ENCODE assay signal across 14 cellular contexts in genomic region chr13:95258619-95259194, GRCh38. TPM values are rescaled to one million over a fixed set of nuclear protein-coding genes. Genes with fewer than 3 reads are reported as not detected.
DNase-seq lines count a peak whose midpoint lies in the region; ATAC-seq, FAIRE-seq and TF ChIP-seq lines count a peak whose summit lies in the region.
"Had no signal": no experiment of that assay in that cellular context is flagged by ENCODE, and none has a peak within 500 bp of the region (broad histone marks: within the 10 kb centered on the region; RNA-seq: fewer than 3 reads in every experiment).

No MANE protein-coding gene starts in this region.

- H3K79me2 ChIP-seq in HepG2 (ENCODE audit: insufficient read depth, low read length) = no peaks in the 10 kb centered on the region

- in situ Hi-C loops in HepG2 (cut with HindIII; ENCODE audit: extremely low pct_ligation_motif_present, low pct_unique_long_range_greater_than_20kb) = no loop called here

- TF ChIP-seq POLR2A in HepG2 (IDR thresholded peaks at IDR 0.05; ENCODE audit: insufficient read depth in 1 of 2, low read depth in 2 of 2, low read length in 2 of 2) = no peak

- POLR2A ChIA-PET in HepG2 (lab: Yijun Ruan, JAX) = no interaction called here

- WGBS in HepG2 (ENCODE audit: low lambda C conversion rate) = 20% methylated on average over 8 of the region's 9 CpGs

- BruUV-seq in HepG2 (replicated peaks; lab: Mats Ljungman, UMichigan) = no TSS peak

- no peaks in the 10 kb centered on the region for H3K27me3 ChIP-seq in HepG2 (ENCODE audit: control insufficient read depth in 1 of 2, insufficient read depth in 2 of 2, low read length in 2 of 2)
- H3K27me3 ChIP-seq: BLaER1 treated with 17β-estradiol and CSF1 and Interleukin-3, amounts not matched to agents 10 nM and 100 nM had no signal

- TF ChIP-seq CTCF in HepG2 (CRISPR knock-in tag; IDR thresholded peaks at IDR 0.05) = no peak

- H3K4me1 ChIP-seq in HepG2 (ENCODE audit: insufficient read depth, low read length) = peaks cover 74% of the 10 kb centered on the region

- no peak for TF ChIP-seq RAD21 in HepG2 (CRISPR knock-in tag; IDR thresholded peaks at IDR 0.05)

- no peak overlapping the region for H3K9ac ChIP-seq in HepG2 (ENCODE audit: insufficient read depth, low read depth, low read length)
- H3K9ac ChIP-seq: BLaER1 treated with 17β-estradiol and CSF1 and Interleukin-3, amounts not matched to agents 10 nM and 100 nM had no signal

- TF ChIP-seq EP300 in HepG2 (IDR thresholded peaks at IDR 0.05; ENCODE audit: low read depth in 2 of 2, low read length in 2 of 2) (peak in 1 of 2 experiments; percentile 49; a peak in 1 of 4 replicates), HepG2 (CRISPR knock-in tag; IDR thresholded peaks at IDR 0.05; ENCODE audit: borderline replicate concordance) (no peak)

- H2AFZ ChIP-seq in HepG2 (ENCODE audit: low read length) = no peak overlapping the region

- H3K4me3 ChIP-seq in HepG2 (replicated peaks in 1 of 3; ENCODE audit: insufficient read depth in 1 of 3, low read depth in 2 of 3, low read length in 3 of 3) = no peak overlapping the region
- H3K4me3 ChIP-seq: BLaER1 treated with 17β-estradiol and CSF1 and Interleukin-3, amounts not matched to agents 10 nM and 100 nM had no signal

- H3K36me3 ChIP-seq in HepG2 (replicated peaks in 1 of 2; ENCODE audit: control insufficient read depth in 1 of 2, insufficient read depth in 2 of 2, low read length in 2 of 2) = no peaks in the 10 kb centered on the region; a peak in 1 of 5 replicates

- intact Hi-C loops in HepG2 (cut with micrococcal nuclease; ENCODE audit: unreplicated experiment) = loop anchor here (5.0 kb wide), 1 partner anchor 39 kb away; no protein-coding TSS in a partner anchor

- peak overlapping the region; percentile 52 for H3K27ac ChIP-seq in HepG2 (ENCODE audit: extremely low read length, insufficient read depth, low read length)
- H3K27ac ChIP-seq: BLaER1 treated with 17β-estradiol and CSF1 and Interleukin-3, amounts not matched to agents 10 nM and 100 nM had no signal

- DNase-seq in HepG2 (ENCODE audit: low spot score) = peak; percentile 81
- no peak for DNase-seq in stimulated activated CD4-positive, alpha-beta T cell treated with anti-CD3 and anti-CD28 coated beads, Interleukin-15, amount 100 ng/mL, for 24 hours
- DNase-seq in NCI-H1105 treated with DMSO at 0.1 percent for 48 hours (lab: John Stamatoyannopoulos, UW) = no peak
- DNase-seq in activated CD4-positive, CD25-positive, alpha-beta regulatory T cell (lab: John Stamatoyannopoulos, UW) = no peak
- no peak for DNase-seq in hypothalamus (lab: John Stamatoyannopoulos, UW)
- DNase-seq: erythroblast; GF-D8; MM.1S; NCI-H446 treated with DMSO at 0.1 percent for 48 hours; stimulated activated CD4-positive, alpha-beta T cell treated with anti-CD3 and anti-CD28 coated beads, Interleukin-2, amount 100 ng/mL, for 48 hours had no signal

- peak; percentile 64 for FAIRE-seq in HepG2 (lab: Jason Lieb, UNC)

- H3K9me3 ChIP-seq in HepG2 (ENCODE audit: low read length) = no peaks in the 10 kb centered on the region

- H4K20me1 ChIP-seq in HepG2 (ENCODE audit: insufficient read depth, low read length) = no peaks in the 10 kb centered on the region

- ATAC-seq in GM18907 (IDR thresholded peaks at IDR 0.05; ENCODE audit: unreplicated experiment) = peak; percentile 78
- peak; percentile 49 for ATAC-seq in GM21786 (IDR thresholded peaks at IDR 0.05; ENCODE audit: unreplicated experiment)
- ATAC-seq in HG03378 (IDR thresholded peaks at IDR 0.05; ENCODE audit: unreplicated experiment) = peak; percentile 69
- ATAC-seq in HepG2 = peak; percentile 97

- peak overlapping the region; percentile 41 for H3K4me2 ChIP-seq in HepG2 (ENCODE audit: low read depth, low read length)
- H3K4me2 ChIP-seq: BLaER1 treated with 17β-estradiol and CSF1 and Interleukin-3, amounts not matched to agents 10 nM and 100 nM had no signal

- CTCF ChIA-PET in HepG2 (lab: Yijun Ruan, JAX; ENCODE audit: low intra/inter-chr PET ratio, low total read pairs) = no interaction called here

TF ChIP-seq in HepG2, 621 proteins besides CTCF, POLR2A, EP300 and RAD21 (continues in another document):
- TF ChIP-seq SOX6 (IDR thresholded peaks at IDR 0.05) = no peak
- TF ChIP-seq SOX6 (CRISPR knock-in tag; IDR thresholded peaks at IDR 0.05) = peak; percentile 14; the same call in 1 of the 2 replicates
- 0 out of 2 replicates have a peak, but pooled peaks have one; percentile 15 for TF ChIP-seq PPARG (CRISPR knock-in tag; conservative IDR thresholded peaks at IDR 0.05)
- TF ChIP-seq ZFY (CRISPR knock-in tag; IDR thresholded peaks at IDR 0.05) = 0 out of 2 replicates have a peak, but pooled peaks have one; percentile 0
- TF ChIP-seq ARID5B (CRISPR knock-in tag; IDR thresholded peaks at IDR 0.05) = 0 out of 2 replicates have a peak, but pooled peaks have one; percentile 17
- peak; percentile 48; the same call in 1 of the 2 replicates for TF ChIP-seq POLR2G (IDR thresholded peaks at IDR 0.05; ENCODE audit: low read depth, low read length)
- TF ChIP-seq ZNF24 (IDR thresholded peaks at IDR 0.05) = 0 out of 2 replicates have a peak, but pooled peaks have one; percentile 55
- TF ChIP-seq SOX5 (CRISPR knock-in tag; IDR thresholded peaks at IDR 0.05; ENCODE audit: borderline replicate concordance) = peak; percentile 25; the same call in 1 of the 2 replicates
- peak; percentile 63 for TF ChIP-seq HNRNPUL1 (IDR thresholded peaks at IDR 0.05; ENCODE audit: low read depth, low read length)
- no peak for TF ChIP-seq ZNF432 (CRISPR knock-in tag; IDR thresholded peaks at IDR 0.05; ENCODE audit: borderline replicate concordance)

RNA-seq across cellular contexts. Expression of gene ABCC4, which starts 42.5 kb away (rescaled TPM):
- total RNA-seq in HepG2 (2016; rRNA removed; fragmentation: Illumina TruSeq; extraction: Trizol) = 9.6 and 11.3 TPM in 2 replicates
- 9.6 and 10.4 TPM in 2 replicates for total RNA-seq in HepG2 (2016; cell fraction: cytosol; rRNA removed; fragmentation: Illumina TruSeq; extraction: Trizol; ENCODE audit: low read depth)
- 9.5 and 11.1 TPM in 2 replicates for total RNA-seq in HepG2 (2016; cell fraction: insoluble cytoplasmic fraction; rRNA removed; fragmentation: Illumina TruSeq; extraction: Trizol)
- total RNA-seq in HepG2 (2016; cell fraction: membrane; rRNA removed; fragmentation: Illumina TruSeq; extraction: Trizol) = 8.4 and 8.8 TPM in 2 replicates
- total RNA-seq in HepG2 (2016; cell fraction: nucleus; rRNA removed; fragmentation: Illumina TruSeq; extraction: Trizol) = 13.9 and 19.2 TPM in 2 replicates
- 3.2 and 4.2 TPM in 2 replicates for polyA plus RNA-seq in HepG2 (2011; rRNA removed)
- 2.3 and 3.0 TPM in 2 replicates for polyA plus RNA-seq in HepG2 (2011; cell fraction: cytosol; rRNA removed)
- polyA plus RNA-seq in HepG2 (2011; cell fraction: nucleus; rRNA removed) = 2.0 and 2.6 TPM in 2 replicates
- polyA plus RNA-seq in HepG2 (2012) = 1.7 and 2.1 TPM in 2 replicates
- polyA plus RNA-seq in HepG2 (2016; cell fraction: cytosol; fragmentation: Illumina TruSeq; extraction: Trizol; ENCODE audit: low read depth) = 0.64 and 0.85 TPM in 2 replicates
- 5.0 and 5.3 TPM in 2 replicates for polyA plus RNA-seq in HepG2 (2016; cell fraction: insoluble cytoplasmic fraction; fragmentation: Illumina TruSeq; extraction: Trizol; ENCODE audit: low read depth)
- polyA plus RNA-seq in HepG2 (2016; cell fraction: membrane; fragmentation: Illumina TruSeq; extraction: Trizol; ENCODE audit: low read depth) = 2.2 and 2.4 TPM in 2 replicates
- polyA plus RNA-seq in HepG2 (2016; cell fraction: nucleus; fragmentation: Illumina TruSeq; extraction: Trizol; ENCODE audit: insufficient read depth, low read depth) = 7.8 and 8.1 TPM in 2 replicates
- polyA minus RNA-seq in HepG2 (2011; rRNA and poly(A)+ RNA removed; ENCODE audit: low replicate concordance) = 34.5 and 52.1 TPM in 2 replicates
- polyA minus RNA-seq in HepG2 (2011; cell fraction: cytosol; rRNA and poly(A)+ RNA removed) = 6.2 and 7.2 TPM in 2 replicates
- polyA minus RNA-seq in HepG2 (2011; cell fraction: nucleus; rRNA and poly(A)+ RNA removed) = 18.3 TPM in 2 replicates
